Comparison of ENCODE assay signal across 16 cellular contexts in genomic region chr20:37970856-37971245, GRCh38.
DNase-seq lines count a peak whose midpoint lies in the region; ATAC-seq and TF ChIP-seq lines count a peak whose summit lies in the region.
"Had no signal": no experiment of that assay in that cellular context is flagged by ENCODE, and none has a peak within 500 bp of the region (broad histone marks: within the 10 kb centered on the region; RNA-seq: fewer than 3 reads in every experiment).

No MANE protein-coding gene starts in this region.

- TF ChIP-seq CTCF in neural crest cell (conservative IDR thresholded peaks at IDR 0.05) = no peak

- DNase-seq in activated CD8-positive, alpha-beta memory T cell treated with anti-CD3 and anti-CD28 coated beads, Interleukin-2, amount 50 U/mL, for 48 hours = peak; percentile 25
- no peak for DNase-seq in activated CD8-positive, alpha-beta memory T cell treated with anti-CD3 and anti-CD28 coated beads, Interleukin-2, amount 50 U/mL, for 4 hours
- DNase-seq in epithelial cell of prostate (ENCODE audit: low read depth, low spot score) (no peak), neural crest cell (ENCODE audit: low read depth, low spot score) (no peak), Right ventricle myocardium inferior (ENCODE audit: missing footprints) (no peak), GM23248 (no peak)
- DNase-seq: 8988T; AML-193; C1 segment of cervical spinal cord; Calu3; CD4-positive, alpha-beta T cell; DMS 273 treated with DMSO at 0.1 percent for 48 hours; H7 had no signal

- no peak overlapping the region for H3K27ac ChIP-seq in BLaER1 treated with 17β-estradiol and CSF1 and Interleukin-3, amounts not matched to agents 10 nM and 100 nM
- H3K27ac ChIP-seq in epithelial cell of prostate (peak overlapping the region; percentile 23), GM23248 (no peak overlapping the region)

- peaks cover 8% of the 10 kb centered on the region for H3K36me3 Mint-ChIP-seq in neural crest cell (ENCODE audit: low read depth)

- no peak overlapping the region for H2AFZ ChIP-seq in GM23248
- H2AFZ ChIP-seq: GM23338 had no signal

- no peaks in the 10 kb centered on the region for H3K27me3 ChIP-seq in BLaER1 treated with 17β-estradiol and CSF1 and Interleukin-3, amounts not matched to agents 10 nM and 100 nM
- H3K27me3 ChIP-seq in GM23248 (replicated peaks; ENCODE audit: insufficient read depth) = no peaks in the 10 kb centered on the region; the same call in 1 of the 2 replicates

- in situ Hi-C loops in GM23248 (cut with MboI) = no loop called here

- intact Hi-C loops in Right ventricle myocardium inferior (cut with DNase I) = no loop called here

- no peaks in the 10 kb centered on the region for H3K79me2 ChIP-seq in GM23248 (ENCODE audit: insufficient read depth)

- H3K4me3 Mint-ChIP-seq in neural crest cell = no peak overlapping the region
- H3K4me3 Mint-ChIP-seq: CD4-positive, alpha-beta T cell; GM23338 had no signal

- H3K4me1 Mint-ChIP-seq in neural crest cell = peaks cover 5% of the 10 kb centered on the region

- ATAC-seq in HG03039 (IDR thresholded peaks at IDR 0.05; ENCODE audit: unreplicated experiment) (no peak), Right ventricle myocardium inferior (no peak)
- ATAC-seq: GM23338 had no signal

- H3K4me1 ChIP-seq in BLaER1 treated with 17β-estradiol and CSF1 and Interleukin-3, amounts not matched to agents 10 nM and 100 nM = peaks cover 0 to 50% (median 34%) of the 10 kb centered on the region in 10 experiments; a peak in 17 of 20 replicates
- peaks cover 9% of the 10 kb centered on the region; the same call in 1 of the 2 replicates for H3K4me1 ChIP-seq in GM23248 (ENCODE audit: insufficient read depth)

- peaks cover 10% of the 10 kb centered on the region for H3K9me3 Mint-ChIP-seq in neural crest cell

- H3K9me3 ChIP-seq in BLaER1 treated with 17β-estradiol and CSF1 and Interleukin-3, amounts not matched to agents 10 nM and 100 nM (replicated peaks in 1 of 11) = peaks cover 13 to 25% (median 17%) of the 10 kb centered on the region in 11 experiments; a peak in 21 of 22 replicates
- no peaks in the 10 kb centered on the region for H3K9me3 ChIP-seq in GM23248 (ENCODE audit: low read depth)

- H3K4me3 ChIP-seq in BLaER1 treated with 17β-estradiol and CSF1 and Interleukin-3, amounts not matched to agents 10 nM and 100 nM = no peak overlapping the region
- no peak overlapping the region for H3K4me3 ChIP-seq in GM23248
- H3K4me3 ChIP-seq: GM23338 had no signal

- no peaks in the 10 kb centered on the region for H3K9me2 ChIP-seq in GM23248 (ENCODE audit: insufficient read depth)

- H3K27me3 Mint-ChIP-seq in neural crest cell (ENCODE audit: low read depth) = peaks cover 4% of the 10 kb centered on the region
- H3K27me3 Mint-ChIP-seq: CD4-positive, alpha-beta T cell had no signal

- no peaks in the 10 kb centered on the region for H3F3A ChIP-seq in GM23248 (ENCODE audit: insufficient read depth)

- H3K27ac Mint-ChIP-seq in neural crest cell (ENCODE audit: unreplicated experiment) = peak overlapping the region; percentile 76
- H3K27ac Mint-ChIP-seq: CD4-positive, alpha-beta T cell; GM23338 had no signal

- no peak overlapping the region for H3K9ac ChIP-seq in BLaER1 treated with 17β-estradiol and CSF1 and Interleukin-3, amounts not matched to agents 10 nM and 100 nM
- H3K9ac ChIP-seq in GM23248 = no peak overlapping the region

- H4K20me1 ChIP-seq in BLaER1 treated with 17β-estradiol and CSF1 and Interleukin-3, amounts not matched to agents 10 nM and 100 nM = no peaks in the 10 kb centered on the region
- H4K20me1 ChIP-seq in GM23248 (ENCODE audit: insufficient read depth) = no peaks in the 10 kb centered on the region

- no peaks in the 10 kb centered on the region for H3K36me3 ChIP-seq in BLaER1 treated with 17β-estradiol and CSF1 and Interleukin-3, amounts not matched to agents 10 nM and 100 nM
- H3K36me3 ChIP-seq in GM23248 (ENCODE audit: low read depth) = no peaks in the 10 kb centered on the region

- H3K4me2 ChIP-seq in BLaER1 treated with 17β-estradiol and CSF1 and Interleukin-3, amounts not matched to agents 10 nM and 100 nM = peak overlapping the region in 6 of 11 experiments; percentile 41 to 66 (median 51); a peak in 12 of 22 replicates
- H3K4me2 ChIP-seq in GM23248 (ENCODE audit: unreplicated experiment) = no peak overlapping the region
